In the genomic region with DNA sequence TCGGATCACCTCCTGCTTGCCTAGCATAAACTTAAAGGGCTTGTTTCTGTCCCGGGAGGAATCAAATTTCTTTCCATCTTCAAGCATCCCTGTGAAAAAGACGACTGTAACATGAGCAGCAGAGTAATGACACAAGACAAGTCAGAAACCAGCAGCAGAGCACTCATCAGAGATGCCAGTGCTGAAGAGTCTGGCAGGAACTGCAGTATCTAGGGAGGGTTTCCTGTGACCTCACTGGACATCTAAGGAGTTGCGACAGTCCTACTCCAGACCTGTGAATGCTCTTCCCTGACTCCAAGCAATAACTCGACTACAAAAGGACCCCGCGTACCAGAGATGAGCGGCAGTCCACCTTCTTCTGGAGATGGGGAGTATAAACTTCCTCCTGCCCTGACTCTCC, we compare ENCODE assay signal across 8 cellular contexts. TPM values are rescaled to one million over a fixed set of nuclear protein-coding genes. Genes with fewer than 3 reads are reported as not detected.
DNase-seq lines count a peak whose midpoint lies in the region; ATAC-seq and TF ChIP-seq lines count a peak whose summit lies in the region.
"Had no signal": no experiment of that assay in that cellular context is flagged by ENCODE, and none has a peak within 500 bp of the region (broad histone marks: within the 10 kb centered on the region; RNA-seq: fewer than 3 reads in every experiment).

No MANE protein-coding gene starts in this region.

- no peak overlapping the region for H2AFZ ChIP-seq in parathyroid adenoma

- H3K9me3 ChIP-seq in esophagus muscularis mucosa (no peaks in the 10 kb centered on the region), parathyroid adenoma (ENCODE audit: control insufficient read depth, low read length) (no peaks in the 10 kb centered on the region), aorta (ENCODE audit: control insufficient read depth, low read length) (no peaks in the 10 kb centered on the region)

- TF ChIP-seq POLR2A in esophagus muscularis mucosa (IDR thresholded peaks at IDR 0.05; ENCODE audit: low read depth) = no peak

- H3K4me3 ChIP-seq in esophagus muscularis mucosa (no peak overlapping the region), parathyroid adenoma (ENCODE audit: low read depth, low read length) (no peak overlapping the region), aorta (ENCODE audit: low read length in 2 of 2) (no peak overlapping the region)

- H3K4me1 ChIP-seq in esophagus muscularis mucosa (peaks cover 89 to 100% (median 96%) of the 10 kb centered on the region in 4 donors), parathyroid adenoma (peaks cover 10% of the 10 kb centered on the region), aorta (ENCODE audit: control insufficient read depth in 1 of 2, insufficient read depth in 2 of 2, low read length in 2 of 2) (peaks cover 0 to 7% of the 10 kb centered on the region in 2 donors)

- ATAC-seq in HG02981 (IDR thresholded peaks at IDR 0.05; ENCODE audit: unreplicated experiment) = no peak
- no peak for ATAC-seq in aorta (ENCODE audit: low FRiP score)

- no peak overlapping the region for H3K9ac ChIP-seq in parathyroid adenoma

- peaks cover 16% of the 10 kb centered on the region for H3K79me2 ChIP-seq in parathyroid adenoma

- 63% methylated on average over 8 of the region's 8 CpGs for WGBS in esophagus muscularis mucosa
- WGBS in aorta, 2 donors = 69 to 72% methylated on average over 8 of the region's 8 CpGs

- H3K27me3 ChIP-seq in esophagus muscularis mucosa (no peaks in the 10 kb centered on the region), parathyroid adenoma (ENCODE audit: control insufficient read depth, insufficient read depth, low read length) (no peaks in the 10 kb centered on the region), aorta (ENCODE audit: control insufficient read depth in 1 of 2, insufficient read depth in 2 of 2, low read length in 1 of 2) (no peaks in the 10 kb centered on the region)

- H3K27ac ChIP-seq in esophagus muscularis mucosa (replicated peaks in 1 of 4) (peak overlapping the region; percentile 5 to 63 (median 32)), parathyroid adenoma (peak overlapping the region; percentile 34), aorta (ENCODE audit: low read depth in 1 of 2, low read length in 2 of 2) (no peak overlapping the region)

- peaks cover 5 to 30% (median 21%) of the 10 kb centered on the region in 4 donors for H3K36me3 ChIP-seq in esophagus muscularis mucosa
- H3K36me3 ChIP-seq in parathyroid adenoma (ENCODE audit: control insufficient read depth, insufficient read depth, low read length) = no peaks in the 10 kb centered on the region
- no peaks in the 10 kb centered on the region for H3K36me3 ChIP-seq in aorta (ENCODE audit: control insufficient read depth in 1 of 2, insufficient read depth in 2 of 2, low read length in 1 of 2)

- no peak for TF ChIP-seq EP300 in esophagus muscularis mucosa (IDR thresholded peaks at IDR 0.05)

- TF ChIP-seq CTCF in esophagus muscularis mucosa (IDR thresholded peaks at IDR 0.05) (no peak), parathyroid adenoma (IDR thresholded peaks at IDR 0.05) (no peak)

- peak; percentile 66 for DNase-seq in GM04504 (ENCODE audit: low read depth)
- peak; percentile 26 for DNase-seq in NCI-H69 (lab: John Stamatoyannopoulos, UW)
- DNase-seq in esophagus muscularis mucosa (ENCODE audit: extremely low spot score) = no peak
- DNase-seq in NCI-H1436 (lab: John Stamatoyannopoulos, UW) = no peak
- DNase-seq in aorta = no peak
- DNase-seq: activated naive CD4-positive, alpha-beta T cell treated with anti-CD3 and anti-CD28 coated beads, Interleukin-2, amount 10 ng/mL, durations not matched to agents 7 days and 5 days had no signal

- no peak overlapping the region for H3K4me2 ChIP-seq in parathyroid adenoma (ENCODE audit: low read length)

- intact Hi-C loops in esophagus muscularis mucosa (cut with DNase I) = no loop called here
- intact Hi-C loops in aorta (cut with DNase I) = no loop called here

RNA-seq across cellular contexts. Expression of a gene that starts 17.3 kb away (rescaled TPM):
- 10 to 100 TPM; 84.3 to 99.2 (median 89.8) TPM for total RNA-seq in esophagus muscularis mucosa
- total RNA-seq in aorta = 100 to 1,000 TPM; 249 to 273 TPM
- 100 to 1,000 TPM; 105 to 202 TPM for polyA plus RNA-seq in aorta

RNA-seq across cellular contexts. Expression of a gene that starts 46.6 kb away (rescaled TPM):
- total RNA-seq in esophagus muscularis mucosa = 1 to 10 TPM; 2.1 to 6.2 (median 4.1) TPM
- total RNA-seq in aorta = 1 to 10 TPM; 5.3 to 6.9 TPM
- polyA plus RNA-seq in aorta = 10 to 100 TPM in 1 of 2 donors, 1 to 10 TPM in 1; 4.0 to 63.4 TPM

Comparison
In these comparisons a context has a peak if more than half of its experiments do, and no peak if none do; other contexts are left out.
1. DNase-seq: peak in GM04504 (single experiment) and NCI-H69 (single experiment); none in esophagus muscularis mucosa (single experiment), NCI-H1436 (single experiment) and aorta (0 of 2).
2. H3K27ac ChIP-seq: peak in esophagus muscularis mucosa (4 of 4) and parathyroid adenoma (single experiment); none in aorta (0 of 2).